Comparison of ENCODE assay signal across 8 cellular contexts in the genomic region with DNA sequence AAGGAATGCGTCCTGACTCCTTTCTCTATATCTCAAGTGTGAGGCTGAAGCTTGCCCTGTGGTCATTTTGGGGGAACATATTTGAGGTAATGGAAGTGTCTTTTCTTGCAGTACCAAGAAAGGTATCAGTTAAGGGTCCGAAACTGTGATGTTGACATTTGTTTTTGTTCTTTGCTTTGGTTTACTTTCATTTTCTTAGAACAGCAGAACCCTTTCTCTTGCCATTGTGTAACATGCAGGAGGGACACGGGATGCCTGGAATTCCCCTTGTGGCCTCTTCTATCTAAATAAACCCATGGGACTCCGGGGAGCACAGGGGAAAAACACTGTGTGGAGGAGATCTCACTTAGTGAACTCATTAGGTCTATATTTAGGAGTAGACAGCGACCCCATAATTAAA. TPM values are rescaled to one million over a fixed set of nuclear protein-coding genes. Genes with fewer than 3 reads are reported as not detected.
DNase-seq lines count a peak whose midpoint lies in the region; ATAC-seq and TF ChIP-seq lines count a peak whose summit lies in the region.
"Not testable (repeated sequence)": the region's sequence is repeated elsewhere in the genome, so short reads cannot be mapped to it uniquely, and the experiment has no call there.

No MANE protein-coding gene starts in this region.

- peak; percentile 1 for DNase-seq in GM12864 (ENCODE audit: low read depth)
- not testable (repeated sequence) for DNase-seq in IMR-90; memory B cell (ENCODE audit: low spot score in 2 of 2)

- not testable (repeated sequence) for H2AK5ac ChIP-seq in IMR-90 (ENCODE audit: low read depth, low read length)

- intact Hi-C loops in IMR-90 (cut with micrococcal nuclease) = not testable (repeated sequence)

- WGBS in IMR-90 (ENCODE audit: extremely low coverage in 2 of 2, insufficient read length in 1 of 2), 2 experiments = no CpG with 5 or more reads among the region's 5 CpGs

- H2BK5ac ChIP-seq in IMR-90 (ENCODE audit: low read depth, low read length, poor library complexity, severe bottlenecking) = peak overlapping the region; percentile 34

- not testable (repeated sequence) for H3K14ac ChIP-seq in IMR-90 (replicated peaks; ENCODE audit: low read depth, low read length)

- not testable (repeated sequence) for H3K9me1 ChIP-seq in IMR-90 (ENCODE audit: insufficient read depth, low read length)

- POLR2A ChIA-PET in IMR-90 (lab: Charles Lee; ENCODE audit: unreplicated experiment) = not testable (repeated sequence)

- not testable (repeated sequence) for H4K20me1 ChIP-seq in IMR-90 (ENCODE audit: insufficient read depth, low read length)

- H3K4me3 Mint-ChIP-seq in memory B cell = not testable (repeated sequence)

- not testable (repeated sequence) for H2AFZ ChIP-seq in IMR-90 (replicated peaks; ENCODE audit: low read length, poor library complexity)

- H3K36me3 Mint-ChIP-seq in memory B cell = not testable (repeated sequence)

- CTCF ChIA-PET in IMR-90 (lab: Yijun Ruan, JAX) = not testable (repeated sequence)

- peak; percentile 92 for ATAC-seq in GM18870 (IDR thresholded peaks at IDR 0.05; ENCODE audit: unreplicated experiment)
- peak; percentile 64 for ATAC-seq in GM19455 (IDR thresholded peaks at IDR 0.05; ENCODE audit: unreplicated experiment)
- peak; percentile 72 for ATAC-seq in GM21717 (IDR thresholded peaks at IDR 0.05; ENCODE audit: unreplicated experiment)
- peak; percentile 87 for ATAC-seq in HG02884 (IDR thresholded peaks at IDR 0.05; ENCODE audit: unreplicated experiment)
- peak; percentile 62 for ATAC-seq in HG03159 (IDR thresholded peaks at IDR 0.05; ENCODE audit: unreplicated experiment)
- peak; percentile 87 for ATAC-seq in IMR-90 (ENCODE audit: low read depth)
- ATAC-seq in memory B cell (ENCODE audit: low read depth) = peak; percentile 80

- not testable (repeated sequence) for H3K27me3 Mint-ChIP-seq in memory B cell

- not testable (repeated sequence) for H3K23ac ChIP-seq in IMR-90 (ENCODE audit: low read depth, low read length)

- H2BK15ac ChIP-seq in IMR-90 (ENCODE audit: low read depth, low read length) = not testable (repeated sequence)

- not testable (repeated sequence) for TF ChIP-seq CTCF in GM12864 (IDR thresholded peaks at IDR 0.05; ENCODE audit: low read depth, low read length, missing control alignments); IMR-90 (conservative IDR thresholded peaks at IDR 0.05; ENCODE audit: low read depth, low read length)

- not testable (repeated sequence) for H2AK9ac ChIP-seq in IMR-90 (replicated peaks; ENCODE audit: low read depth, low read length, poor library complexity)

- not testable (repeated sequence) for H3K4me1 ChIP-seq in IMR-90 (ENCODE audit: control insufficient read depth, insufficient read depth, low read length)

- H4K8ac ChIP-seq in IMR-90 (ENCODE audit: low read depth in 2 of 2, low read length in 2 of 2) = not testable (repeated sequence)

- not testable (repeated sequence) for BruUV-seq in IMR-90 (replicated peaks; lab: Mats Ljungman, UMichigan)

- H3K4ac ChIP-seq in IMR-90 (ENCODE audit: low read depth, low read length) = not testable (repeated sequence)

- peak overlapping the region; percentile 58 for H3K27ac Mint-ChIP-seq in memory B cell

- peak overlapping the region; percentile 66; the same call in 1 of the 2 replicates for H3K4me2 ChIP-seq in IMR-90 (ENCODE audit: low read depth, low read length)

- not testable (repeated sequence) for H3K4me1 Mint-ChIP-seq in memory B cell

- not testable (repeated sequence) for H2BK120ac ChIP-seq in IMR-90 (ENCODE audit: low read depth, low read length)

- dilution Hi-C loops in IMR-90 (cut with HindIII; ENCODE audit: low sequenced_read_pairs, unreplicated experiment) = not testable (repeated sequence)

- not testable (repeated sequence) for H3K4me3 ChIP-seq in GM12864 (ENCODE audit: low read depth, low read length); IMR-90 (ENCODE audit: insufficient read depth, low read depth, low read length)

- H2BK20ac ChIP-seq in IMR-90 (ENCODE audit: low read depth, low read length) = not testable (repeated sequence)

- H3K9ac ChIP-seq in IMR-90 (ENCODE audit: low read depth, low read length) = not testable (repeated sequence)

- H3K18ac ChIP-seq in IMR-90 (ENCODE audit: low read depth, low read length) = peak overlapping the region; percentile 13; the same call in 1 of the 2 replicates

- not testable (repeated sequence) for TF ChIP-seq POLR2A in IMR-90 (IDR thresholded peaks at IDR 0.05; ENCODE audit: low read depth, low read length)

- H4K91ac ChIP-seq in IMR-90 (ENCODE audit: insufficient read depth, low read depth, low read length) = not testable (repeated sequence)

- not testable (repeated sequence) for TF ChIP-seq RAD21 in IMR-90 (IDR thresholded peaks at IDR 0.05; ENCODE audit: low read length)

- H4K5ac ChIP-seq in IMR-90 (ENCODE audit: low read depth, low read length) = not testable (repeated sequence)

- not testable (repeated sequence) for H3K56ac ChIP-seq in IMR-90 (ENCODE audit: extremely low read depth, insufficient read depth, low read length)

- not testable (repeated sequence) for H3K27me3 ChIP-seq in IMR-90 (ENCODE audit: control insufficient read depth, insufficient read depth, low read length)

- H3K27ac ChIP-seq in IMR-90 (ENCODE audit: insufficient read depth, low read length) = peak overlapping the region; percentile 40; the same call in 1 of the 2 replicates

- H3K9me3 ChIP-seq in IMR-90 (ENCODE audit: control insufficient read depth, insufficient read depth, low read length) = not testable (repeated sequence)

- not testable (repeated sequence) for H3K9me3 Mint-ChIP-seq in memory B cell

- H3K36me3 ChIP-seq in IMR-90 (ENCODE audit: control insufficient read depth, insufficient read depth, low read length) = peaks cover 10% of the 10 kb centered on the region

- in situ Hi-C loops in IMR-90 (cut with MboI; ENCODE audit: low sequenced_read_pairs) = not testable (repeated sequence)

- H3K79me1 ChIP-seq in IMR-90 (ENCODE audit: low read depth in 1 of 2, low read length in 2 of 2) = not testable (repeated sequence)

RNA-seq across cellular contexts. Expression of gene WASHC2A, which starts 34.5 kb away (rescaled TPM):
- 29.4 and 32.5 TPM in 2 replicates for total RNA-seq in IMR-90 (2012; rRNA removed)
- 18.9 and 22.6 TPM in 2 replicates for polyA plus RNA-seq in IMR-90 (2012; rRNA removed)
- 6.3 and 8.7 TPM in 2 replicates for polyA plus RNA-seq in IMR-90 (2012; cell fraction: cytosol; rRNA removed)
- polyA plus RNA-seq in IMR-90 (2012; cell fraction: nucleus; rRNA removed; ENCODE audit: low replicate concordance) = 14.4 and 46.9 TPM in 2 replicates
